Comparison of ENCODE assay signal across 8 cellular contexts in the genomic region with DNA sequence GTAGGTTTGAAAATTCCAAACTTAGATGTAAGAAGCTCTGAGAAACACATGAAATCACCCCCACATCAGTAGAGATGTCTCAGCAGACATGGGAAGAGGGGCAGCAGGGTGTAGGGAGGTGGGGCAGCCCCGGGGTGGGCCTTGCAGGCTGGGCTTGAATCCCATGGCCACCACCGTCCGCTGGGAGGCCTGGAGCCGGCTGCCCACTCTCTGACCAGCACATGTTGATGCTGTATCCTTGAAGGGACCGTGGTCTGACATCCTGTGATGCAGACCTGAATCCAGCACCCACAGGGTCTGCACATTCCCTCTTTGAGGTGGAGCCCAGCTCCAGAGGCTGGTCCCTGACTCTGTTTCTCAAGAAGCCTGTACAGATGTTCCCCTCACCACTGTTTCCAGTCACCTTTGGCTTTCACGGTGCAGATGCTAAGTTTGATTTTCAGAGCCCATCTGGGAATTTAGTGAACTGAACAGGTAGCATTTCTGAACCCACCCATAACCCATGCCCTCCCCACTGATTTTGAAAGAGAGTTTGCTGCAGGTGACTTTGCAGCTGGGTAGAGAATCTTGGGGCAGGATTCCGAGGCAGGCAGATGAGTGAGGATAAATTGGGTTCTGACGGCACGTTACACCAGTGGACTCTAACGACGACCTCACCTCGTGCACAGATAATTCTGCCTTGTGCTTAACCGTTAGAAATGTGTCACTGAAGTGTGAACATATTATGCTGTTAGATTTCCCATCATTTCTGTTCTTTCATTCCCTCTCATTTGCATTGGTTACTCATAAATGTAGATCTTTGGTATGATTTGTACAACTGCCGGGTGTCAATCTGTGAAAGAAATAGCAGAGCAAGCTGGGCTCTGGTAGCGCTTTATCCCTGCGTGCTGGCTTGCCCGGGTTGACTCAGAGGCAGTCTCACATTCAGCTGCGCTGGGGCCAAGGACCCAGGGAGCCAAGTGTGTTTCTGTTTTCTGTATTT. TPM values are rescaled to one million over a fixed set of nuclear protein-coding genes. Genes with fewer than 3 reads are reported as not detected.
DNase-seq lines count a peak whose midpoint lies in the region; ATAC-seq and TF ChIP-seq lines count a peak whose summit lies in the region.

No MANE protein-coding gene starts in this region.

- peak; percentile 40 for TF ChIP-seq POLR2A in GM15510 (IDR thresholded peaks at IDR 0.05; ENCODE audit: borderline replicate concordance, extremely low read depth, insufficient read length)

- H3K4me3 ChIP-seq in heart right ventricle: no peak overlapping the region

- no peaks in the 10 kb centered on the region for H3K9me3 ChIP-seq in heart right ventricle

- H3K4me1 ChIP-seq in heart right ventricle: peaks cover 0 to 60% (median 0%) of the 10 kb centered on the region in 9 donors

- WGBS in heart right ventricle, 2 donors: 66 to 68% methylated on average over 18 of the region's 18 CpGs

- TF ChIP-seq CTCF in heart right ventricle (IDR thresholded peaks at IDR 0.05): no peak

- ATAC-seq in HG02678 (IDR thresholded peaks at IDR 0.05; ENCODE audit: unreplicated experiment) (peak; percentile 79), heart right ventricle (no peak)

- intact Hi-C loops in heart right ventricle (cut with DNase I): loop anchor here in 1 of 10 donors (10.0 kb wide), 1 partner anchor 65 kb away; no protein-coding TSS in a partner anchor

- peaks cover 0 to 25% (median 0%) of the 10 kb centered on the region in 9 donors for H3K36me3 ChIP-seq in heart right ventricle

- H3K27me3 ChIP-seq in heart right ventricle: peaks cover 0 to 44% (median 6%) of the 10 kb centered on the region in 7 donors

- H3K27ac ChIP-seq in heart right ventricle: peak overlapping the region in 1 of 10 donors; percentile 75

- DNase-seq in T-helper 2 cell (peak in 3 of 5 experiments; percentile 46 to 97 (median 69)), retina (no peak), heart right ventricle (no peak), NCI-H82 (lab: John Stamatoyannopoulos, UW) (no peak), SKM-1 treated with dmso at 0.1 percent for 144 hours (lab: John Stamatoyannopoulos, UW; ENCODE audit: unreplicated experiment) (no peak)
- peak; percentile 65 for DNase-seq in effector CD4-positive, alpha-beta T cell

RNA-seq across cellular contexts. Expression of gene IKZF1, which starts 45.7 kb away (rescaled TPM):
- 10 to 100 TPM in 1 of 10 donors, 1 to 10 TPM in 7, under 1 TPM in 2; 0.88 to 20.2 (median 1.9) TPM for total RNA-seq in heart right ventricle
- polyA plus RNA-seq in heart right ventricle: under 1 TPM; 0.46 to 0.51 TPM

Comparison
In these comparisons a context has a peak if more than half of its experiments do, and no peak if none do; other contexts are left out.
1. DNase-seq: peak in T-helper 2 cell (3 of 5) and effector CD4-positive, alpha-beta T cell (single experiment); none in retina (single experiment), heart right ventricle (0 of 2), NCI-H82 (single experiment) and SKM-1 treated with dmso at 0.1 percent for 144 hours (single experiment).